ENCODE assay signal across 8 cellular contexts in the genomic region with DNA sequence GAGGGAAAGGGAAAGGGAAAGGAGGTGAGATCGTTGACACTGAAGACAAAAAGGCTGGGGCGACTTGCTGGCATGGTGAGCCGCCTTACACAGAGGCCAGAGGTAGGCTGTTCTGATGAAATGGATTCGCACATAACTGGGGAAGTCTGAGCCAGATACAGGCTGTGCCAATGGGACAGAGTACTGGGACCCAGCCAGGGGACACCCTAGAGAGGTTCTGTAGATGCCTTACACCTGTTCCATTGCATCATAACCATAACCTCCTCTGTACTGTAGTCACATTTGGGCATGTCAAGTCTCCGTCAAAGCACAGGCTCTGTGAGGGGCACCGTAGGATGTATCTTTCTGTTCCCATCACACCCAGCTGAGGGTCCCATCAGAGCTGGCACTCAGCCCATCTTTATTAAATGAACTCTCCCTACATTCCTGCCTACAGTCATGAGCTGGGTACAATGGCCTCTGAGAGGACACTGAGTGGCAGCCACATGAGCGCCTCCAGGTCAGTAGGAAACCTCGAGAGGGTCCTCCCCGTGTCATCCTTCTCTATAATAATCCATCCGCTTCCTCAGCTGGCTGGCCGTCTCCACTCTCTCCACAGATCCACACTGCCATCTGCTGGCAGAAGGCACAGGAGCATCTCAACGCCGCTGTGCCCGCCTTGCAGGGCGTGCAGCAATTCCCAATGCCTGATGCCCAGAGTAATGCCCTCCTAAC.
DNase-seq lines count a peak whose midpoint lies in the region; ATAC-seq and TF ChIP-seq lines count a peak whose summit lies in the region.

No MANE protein-coding gene starts in this region.

- H3K36me3 ChIP-seq in colonic mucosa: no peaks in the 10 kb centered on the region
- H3K36me3 ChIP-seq in right lobe of liver: no peaks in the 10 kb centered on the region

- TF ChIP-seq CTCF in colonic mucosa (IDR thresholded peaks at IDR 0.05) (peak; percentile 89), right lobe of liver (IDR thresholded peaks at IDR 0.05) (peak; percentile 64 to 96 (median 94))

- H3K27me3 ChIP-seq in colonic mucosa: no peaks in the 10 kb centered on the region
- H3K27me3 ChIP-seq in right lobe of liver: no peaks in the 10 kb centered on the region

- no peak overlapping the region for H3K27ac ChIP-seq in colonic mucosa
- no peak overlapping the region for H3K27ac ChIP-seq in right lobe of liver

- H3K4me3 ChIP-seq in colonic mucosa (no peak overlapping the region), right lobe of liver (no peak overlapping the region)

- TF ChIP-seq POLR2A in right lobe of liver (IDR thresholded peaks at IDR 0.05): no peak

- intact Hi-C loops in colonic mucosa (cut with DNase I) (no loop called here), right lobe of liver (cut with DNase I) (no loop called here)

- peak; percentile 89 for ATAC-seq in GM18870 (IDR thresholded peaks at IDR 0.05; ENCODE audit: unreplicated experiment)
- ATAC-seq in HG03108 (IDR thresholded peaks at IDR 0.05; ENCODE audit: unreplicated experiment): peak; percentile 83
- ATAC-seq in right lobe of liver: peak; percentile 96 to 99 (median 97)

- H3K9me3 ChIP-seq in colonic mucosa (no peaks in the 10 kb centered on the region), right lobe of liver (no peaks in the 10 kb centered on the region)

- peak; percentile 84 for DNase-seq in AG08396 (ENCODE audit: low spot score)
- DNase-seq in NCI-H446 treated with DMSO at 0.1 percent for 48 hours (lab: John Stamatoyannopoulos, UW): peak; percentile 3
- DNase-seq in activated CD4-positive, alpha-beta T cell treated with anti-CD3 and anti-CD28 coated beads for 48 hours: peak; percentile 85
- peak; percentile 83 for DNase-seq in colonic mucosa
- peak; percentile 79 to 81 (median 80) for DNase-seq in right lobe of liver
- DNase-seq in stimulated activated CD4-positive, alpha-beta T cell treated with anti-CD3 and anti-CD28 coated beads, TNF-alpha, amount 100 ng/mL, for 24 hours (ENCODE audit: low read depth in 3 of 3): peak; percentile 54 to 71 (median 61)

- no peak overlapping the region for H3K9ac ChIP-seq in colonic mucosa (ENCODE audit: low read depth in 2 of 2, low read length in 2 of 2)

- H3K4me1 ChIP-seq in colonic mucosa (no peaks in the 10 kb centered on the region), right lobe of liver (no peaks in the 10 kb centered on the region)

- 28% methylated on average over 7 of the region's 15 CpGs for WGBS in right lobe of liver (ENCODE audit: insufficient coverage, low coverage, low lambda C conversion rate, missing lambda C conversion rate)

Comparison
In these comparisons a context has a peak if more than half of its experiments do, and no peak if none do; other contexts are left out.
1. DNase-seq: peak in every context shown above with its lines; median percentile 85 in activated CD4-positive, alpha-beta T cell treated with anti-CD3 and anti-CD28 coated beads for 48 hours; 84 in AG08396; 83 in colonic mucosa; 80 in right lobe of liver; 61 in stimulated activated CD4-positive, alpha-beta T cell treated with anti-CD3 and anti-CD28 coated beads, TNF-alpha, amount 100 ng/mL, for 24 hours; 3 in NCI-H446 treated with DMSO at 0.1 percent for 48 hours.